Comparison of ENCODE assay signal across 18 cellular contexts in genomic region chrX:19876962-19877361, GRCh38.
"Had no signal": no experiment of that assay in that cellular context is flagged by ENCODE, and none has a peak within 500 bp of the region (broad histone marks: within the 10 kb centered on the region; RNA-seq: fewer than 3 reads in every experiment).

No MANE protein-coding gene starts in this region.

- H3K27me3 Mint-ChIP-seq: activated CD4-positive, alpha-beta T cell treated with anti-CD3 and anti-CD28 coated beads, Interleukin-2, amount 10 ng/mL, durations not matched to agents 24 days and 14 days; activated naive CD8-positive, alpha-beta T cell; T-helper 17 cell had no signal

- H3K4me3 ChIP-seq: coronary artery, esophagus squamous epithelium, neural progenitor cell, ovary, thoracic aorta had no signal

- H3K9me3 Mint-ChIP-seq: activated CD4-positive, alpha-beta T cell treated with anti-CD3 and anti-CD28 coated beads, Interleukin-2, amount 10 ng/mL, durations not matched to agents 24 days and 14 days had no signal

- H3K4me2 ChIP-seq: neural progenitor cell had no signal

- H3K9ac ChIP-seq: neural progenitor cell had no signal

- H3K27me3 ChIP-seq: esophagus squamous epithelium, neural progenitor cell, ovary had no signal

- H3K36me3 ChIP-seq: esophagus squamous epithelium, neural progenitor cell, ovary, thoracic aorta had no signal

- H2AFZ ChIP-seq: neural progenitor cell had no signal

- H3K9me3 ChIP-seq: esophagus squamous epithelium, ovary, thoracic aorta had no signal

- H3K27ac Mint-ChIP-seq: activated CD4-positive, alpha-beta T cell treated with anti-CD3 and anti-CD28 coated beads, Interleukin-2, amount 10 ng/mL, durations not matched to agents 24 days and 14 days; activated CD8-positive, alpha-beta T cell treated with anti-CD3 and anti-CD28 coated beads, Interleukin-2, amount 10 ng/mL, durations not matched to agents 7 days and 5 days; activated naive CD8-positive, alpha-beta T cell; brain; neural progenitor cell; T-helper 17 cell; WTC11 had no signal

- H3K36me3 Mint-ChIP-seq: activated naive CD8-positive, alpha-beta T cell; neural progenitor cell had no signal

- H3K27ac ChIP-seq: coronary artery, esophagus squamous epithelium, neural progenitor cell, ovary, thoracic aorta had no signal

- H3K4me1 Mint-ChIP-seq: neural progenitor cell had no signal

- H3K4me1 ChIP-seq: esophagus squamous epithelium, neural progenitor cell had no signal

- DNase-seq: activated CD4-positive, alpha-beta T cell treated with anti-CD3 and anti-CD28 coated beads, Interleukin-2, amount 10 ng/mL, durations not matched to agents 24 days and 14 days; activated CD8-positive, alpha-beta memory T cell treated with anti-CD3 and anti-CD28 coated beads, Interleukin-2, amount 50 U/mL, for 4 hours; activated CD8-positive, alpha-beta T cell treated with anti-CD3 and anti-CD28 coated beads, Interleukin-2, amount 10 ng/mL, durations not matched to agents 7 days and 5 days; activated gamma-delta T cell; activated T-cell treated with anti-CD3 and anti-CD28 coated beads, Interleukin-2, amount 50 U/mL, for 48 hours; central memory CD4-positive, alpha-beta T cell; effector CD8-positive, alpha-beta T cell; esophagus squamous epithelium; head of caudate nucleus; ovary; T-helper 17 cell had no signal

- ATAC-seq: activated CD8-positive, alpha-beta T cell treated with anti-CD3 and anti-CD28 coated beads, Interleukin-2, amount 10 ng/mL, durations not matched to agents 7 days and 5 days; sciatic nerve; T-helper 17 cell; WTC11 had no signal

- H3K4me3 Mint-ChIP-seq: activated CD4-positive, alpha-beta T cell treated with anti-CD3 and anti-CD28 coated beads, Interleukin-2, amount 10 ng/mL, durations not matched to agents 24 days and 14 days; activated CD8-positive, alpha-beta T cell treated with anti-CD3 and anti-CD28 coated beads, Interleukin-2, amount 10 ng/mL, durations not matched to agents 7 days and 5 days; activated naive CD8-positive, alpha-beta T cell; brain; neural progenitor cell; T-helper 17 cell; WTC11 had no signal
